ENCODE assay signal across 8 cellular contexts in genomic region chr1:16960560-16961296, GRCh38. TPM values are rescaled to one million over a fixed set of nuclear protein-coding genes. Genes with fewer than 3 reads are reported as not detected.
DNase-seq lines count a peak whose midpoint lies in the region; ATAC-seq, FAIRE-seq and TF ChIP-seq lines count a peak whose summit lies in the region.

No MANE protein-coding gene starts in this region.

- H3K4me3 Mint-ChIP-seq in activated T-helper 2 cell treated with anti-CD3 and anti-CD28 coated beads, Interferon-gamma antibody, Interleukin-2, Interleukin-4, amounts not matched to agents 10 μg/mL and 5 μg/mL and 100 μg/mL, durations not matched to agents 14 hours and 24 hours and 36 hours (ENCODE audit: low read depth) = peak overlapping the region; percentile 69

- no peak; the same call in 1 of the 2 replicates for TF ChIP-seq POLR2A in GM12892 (IDR thresholded peaks at IDR 0.05; ENCODE audit: low read depth, low read length)

- H3K79me2 ChIP-seq in PC-3 (ENCODE audit: low read length) = no peaks in the 10 kb centered on the region

- no peaks in the 10 kb centered on the region for H3K36me3 ChIP-seq in PC-3 (ENCODE audit: low read depth, low read length)

- ATAC-seq in HG03432 (IDR thresholded peaks at IDR 0.05; ENCODE audit: unreplicated experiment) (peak; percentile 84), PC-3 (peak; percentile 92)

- peak overlapping the region; percentile 16; the same call in 1 of the 2 replicates for H2AFZ ChIP-seq in PC-3 (ENCODE audit: low read length)

- peak; percentile 89 for FAIRE-seq in GM12892 (lab: Jason Lieb, UNC)

- H3K9ac ChIP-seq in PC-3 (ENCODE audit: low read length) = peak overlapping the region; percentile 50; the same call in 1 of the 2 replicates

- POLR2A ChIA-PET in PC-3 (lab: Charles Lee; ENCODE audit: unreplicated experiment) = interaction anchor here (0.6 kb wide), 1 partner anchor 23 kb away, joined by 3 read pairs; no protein-coding TSS in a partner anchor

- peak; percentile 70 for TF ChIP-seq CTCF in PC-3 (conservative IDR thresholded peaks at IDR 0.05; ENCODE audit: low read depth, low read length)

- peaks cover 9% of the 10 kb centered on the region for H3K4me1 Mint-ChIP-seq in activated T-helper 2 cell treated with anti-CD3 and anti-CD28 coated beads, Interferon-gamma antibody, Interleukin-2, Interleukin-4, amounts not matched to agents 10 μg/mL and 5 μg/mL and 100 μg/mL, durations not matched to agents 14 hours and 24 hours and 36 hours (ENCODE audit: low read depth)

- no peaks in the 10 kb centered on the region for H3K9me2 ChIP-seq in PC-3 (replicated peaks; ENCODE audit: low read length)

- peak overlapping the region; percentile 55; the same call in 1 of the 2 replicates for H3K4me3 ChIP-seq in PC-3 (ENCODE audit: low read length)

- H3K27me3 Mint-ChIP-seq in activated T-helper 2 cell treated with anti-CD3 and anti-CD28 coated beads, Interferon-gamma antibody, Interleukin-2, Interleukin-4, amounts not matched to agents 10 μg/mL and 5 μg/mL and 100 μg/mL, durations not matched to agents 14 hours and 24 hours and 36 hours (ENCODE audit: low read depth) = no peaks in the 10 kb centered on the region

- H3K27ac ChIP-seq in PC-3 (ENCODE audit: low read length) = no peak overlapping the region

- DNase-seq in GM12892 (ENCODE audit: insufficient read length) = peak; percentile 74
- DNase-seq in PC-3 = peak; percentile 87
- peak; percentile 76 for DNase-seq in activated T-helper 2 cell treated with anti-CD3 and anti-CD28 coated beads, Interferon-gamma antibody, Interleukin-2, Interleukin-4, amounts not matched to agents 10 μg/mL and 5 μg/mL and 100 μg/mL, durations not matched to agents 14 hours and 24 hours and 36 hours (ENCODE audit: low spot score)
- peak; percentile 65 for DNase-seq in germinal center (ENCODE audit: low spot score)
- DNase-seq in nucleus accumbens (lab: John Stamatoyannopoulos, UW) = peak in 32 of 56 donors; percentile 5 to 70 (median 28)
- peak; percentile 34 for DNase-seq in superior temporal gyrus (ENCODE audit: extremely low spot score)
- DNase-seq in UCSD-AML1 (lab: John Stamatoyannopoulos, UW; ENCODE audit: unreplicated experiment) = no peak

- H3K27me3 ChIP-seq in PC-3 (ENCODE audit: low read length) = no peaks in the 10 kb centered on the region

- no peaks in the 10 kb centered on the region for H3K9me3 Mint-ChIP-seq in activated T-helper 2 cell treated with anti-CD3 and anti-CD28 coated beads, Interferon-gamma antibody, Interleukin-2, Interleukin-4, amounts not matched to agents 10 μg/mL and 5 μg/mL and 100 μg/mL, durations not matched to agents 14 hours and 24 hours and 36 hours

- no peak overlapping the region for H3K27ac Mint-ChIP-seq in activated T-helper 2 cell treated with anti-CD3 and anti-CD28 coated beads, Interferon-gamma antibody, Interleukin-2, Interleukin-4, amounts not matched to agents 10 μg/mL and 5 μg/mL and 100 μg/mL, durations not matched to agents 14 hours and 24 hours and 36 hours

- CTCF ChIA-PET in PC-3 (lab: Charles Lee) = interaction anchor here (0.6 to 1.2 kb wide), 8 partner anchors 9 to 340 kb away, joined by 3 to 5 read pairs (median 4); no protein-coding TSS in a partner anchor

- H3K9me3 ChIP-seq in PC-3 (ENCODE audit: low read length) = no peaks in the 10 kb centered on the region

- peak overlapping the region; percentile 70 for H3K4me2 ChIP-seq in PC-3 (ENCODE audit: low read length)

- intact Hi-C loops in PC-3 (cut with micrococcal nuclease) = loop anchor here (5.0 kb wide), 1 partner anchor 42 kb away; no protein-coding TSS in a partner anchor
- intact Hi-C loops in activated T-helper 2 cell treated with anti-CD3 and anti-CD28 coated beads, Interferon-gamma antibody, Interleukin-2, Interleukin-4, amounts not matched to agents 10 μg/mL and 5 μg/mL and 100 μg/mL, durations not matched to agents 14 hours and 24 hours and 36 hours (cut with micrococcal nuclease) = loop anchor here (2.0 to 10.0 kb wide), 2 partner anchors 54 to 94 kb away; partner anchors contain the start of genes ATP13A2 and SDHB

- no peaks in the 10 kb centered on the region for H3K36me3 Mint-ChIP-seq in activated T-helper 2 cell treated with anti-CD3 and anti-CD28 coated beads, Interferon-gamma antibody, Interleukin-2, Interleukin-4, amounts not matched to agents 10 μg/mL and 5 μg/mL and 100 μg/mL, durations not matched to agents 14 hours and 24 hours and 36 hours (ENCODE audit: low read depth)

- no peaks in the 10 kb centered on the region for H3K4me1 ChIP-seq in PC-3 (ENCODE audit: insufficient read depth, low read length)

- no peaks in the 10 kb centered on the region for H3F3A ChIP-seq in PC-3 (ENCODE audit: low read length, unreplicated experiment)

- BruUV-seq in PC-3 (replicated peaks; lab: Mats Ljungman, UMichigan) = no TSS peak

- no peaks in the 10 kb centered on the region for H4K20me1 ChIP-seq in PC-3 (ENCODE audit: low read length)

RNA-seq across cellular contexts. Expression of gene MFAP2, which starts 19.7 kb away (rescaled TPM):
- not detected for polyA plus RNA-seq in GM12892 (2012; ENCODE audit: missing spikeins)
- total RNA-seq in PC-3 (2014; rRNA removed) = 1.8 and 3.1 TPM in 2 replicates
- total RNA-seq in activated T-helper 2 cell treated with anti-CD3 and anti-CD28 coated beads, Interferon-gamma antibody, Interleukin-2, Interleukin-4, amounts not matched to agents 10 μg/mL and 5 μg/mL and 100 μg/mL, durations not matched to agents 14 hours and 24 hours and 36 hours = 0.32 TPM in 1 of 2 replicates, not detected in the other

RNA-seq across cellular contexts. Expression of gene CROCC, which starts 39.0 kb away (rescaled TPM):
- polyA plus RNA-seq in GM12892 (2012; ENCODE audit: missing spikeins) = 3.1 TPM
- 24.6 and 51.6 TPM in 2 replicates for total RNA-seq in PC-3 (2014; rRNA removed)
- total RNA-seq in activated T-helper 2 cell treated with anti-CD3 and anti-CD28 coated beads, Interferon-gamma antibody, Interleukin-2, Interleukin-4, amounts not matched to agents 10 μg/mL and 5 μg/mL and 100 μg/mL, durations not matched to agents 14 hours and 24 hours and 36 hours = 25.7 and 28.6 TPM in 2 replicates

RNA-seq across cellular contexts. Expression of gene ATP13A2, which starts 51.0 kb away (rescaled TPM):
- 5.0 TPM for polyA plus RNA-seq in GM12892 (2012; ENCODE audit: missing spikeins)
- total RNA-seq in PC-3 (2014; rRNA removed) = 48.4 and 51.9 TPM in 2 replicates
- total RNA-seq in activated T-helper 2 cell treated with anti-CD3 and anti-CD28 coated beads, Interferon-gamma antibody, Interleukin-2, Interleukin-4, amounts not matched to agents 10 μg/mL and 5 μg/mL and 100 μg/mL, durations not matched to agents 14 hours and 24 hours and 36 hours = 47.6 and 50.2 TPM in 2 replicates
